In genomic region chr11:57566035-57566504, GRCh38 we compare ENCODE assay signal across 9 cellular contexts. TPM values are rescaled to one million over a fixed set of nuclear protein-coding genes. Genes with fewer than 3 reads are reported as not detected.
DNase-seq lines count a peak whose midpoint lies in the region; ATAC-seq, FAIRE-seq and TF ChIP-seq lines count a peak whose summit lies in the region.
"Had no signal": no experiment of that assay in that cellular context is flagged by ENCODE, and none has a peak within 500 bp of the region (broad histone marks: within the 10 kb centered on the region; RNA-seq: fewer than 3 reads in every experiment).

No MANE protein-coding gene starts in this region.

- peak overlapping the region; percentile 94 for H3K4me3 Mint-ChIP-seq in astrocyte (ENCODE audit: unreplicated experiment)

- no peaks in the 10 kb centered on the region for H3K27me3 ChIP-seq in astrocyte (ENCODE audit: insufficient read depth, low read length)

- peak overlapping the region; percentile 82 for H3K27ac Mint-ChIP-seq in astrocyte (ENCODE audit: unreplicated experiment)

- peaks cover 6% of the 10 kb centered on the region for H3K36me3 Mint-ChIP-seq in astrocyte (ENCODE audit: low read depth, unreplicated experiment)

- no peak overlapping the region for H3K9ac ChIP-seq in astrocyte (ENCODE audit: low read length)

- FAIRE-seq in astrocyte (lab: Jason Lieb, UNC), result no peak

- no peak overlapping the region for H3K4me3 ChIP-seq in astrocyte (ENCODE audit: insufficient read depth, low read depth, low read length)
- peak overlapping the region; percentile 53 to 95 (median 83) for H3K4me3 ChIP-seq in skin epidermis

- ATAC-seq in GM18520 (IDR thresholded peaks at IDR 0.05; ENCODE audit: unreplicated experiment) (peak; percentile 75), HG02970 (IDR thresholded peaks at IDR 0.05; ENCODE audit: low FRiP score, unreplicated experiment) (peak; percentile 56)

- H3K27ac ChIP-seq in astrocyte (ENCODE audit: low read depth, low read length), result no peak overlapping the region
- H3K27ac ChIP-seq in skin epidermis, result peak overlapping the region in 20 of 21 experiments; percentile 41 to 98 (median 84)

- peaks cover 9% of the 10 kb centered on the region for H3K4me1 ChIP-seq in astrocyte (ENCODE audit: insufficient read depth, low read length)

- H2AFZ ChIP-seq in astrocyte (ENCODE audit: low read depth, low read length), result no peak overlapping the region

- peaks cover 1% of the 10 kb centered on the region for H3K9me3 Mint-ChIP-seq in astrocyte (ENCODE audit: unreplicated experiment)

- no peaks in the 10 kb centered on the region for H3K36me3 ChIP-seq in astrocyte (ENCODE audit: insufficient read depth, low read length)

- peak overlapping the region; percentile 41 for H3K4me2 ChIP-seq in astrocyte (ENCODE audit: low read length)

- no peaks in the 10 kb centered on the region for H4K20me1 ChIP-seq in astrocyte (ENCODE audit: insufficient read depth, low read length)

- H3K4me1 Mint-ChIP-seq in astrocyte (ENCODE audit: low read depth, unreplicated experiment), result peaks cover 23% of the 10 kb centered on the region

- H3K79me2 ChIP-seq in astrocyte (ENCODE audit: insufficient read depth, low read length), result no peaks in the 10 kb centered on the region

- no peaks in the 10 kb centered on the region for H3K9me3 ChIP-seq in astrocyte (ENCODE audit: insufficient read depth, low read depth, low read length)

- TF ChIP-seq CTCF in astrocyte (IDR thresholded peaks at IDR 0.05; ENCODE audit: insufficient read depth, low read depth, low read length), result no peak

- no peaks in the 10 kb centered on the region for H3K27me3 Mint-ChIP-seq in astrocyte (ENCODE audit: low read depth, unreplicated experiment)

- DNase-seq in Ammon's horn (ENCODE audit: low spot score), result peak; percentile 76
- peak; percentile 5 for DNase-seq in NCI-H510A (lab: John Stamatoyannopoulos, UW)
- peak; percentile 35 for DNase-seq in astrocyte (ENCODE audit: low read depth)
- DNase-seq in hepatic stellate cell (ENCODE audit: low spot score), result peak; percentile 57
- no peak for DNase-seq in islet precursor cell

RNA-seq across cellular contexts. Expression of gene UBE2L6, which starts 1.4 kb away (rescaled TPM):
- total RNA-seq in astrocyte, result 159 and 182 TPM in 2 replicates

RNA-seq across cellular contexts. Expression of gene SMTNL1, which starts 28.7 kb away (rescaled TPM):
- total RNA-seq in astrocyte, result not detected in 2 replicates
- total RNA-seq: T-helper 2 cell treated with Interferon-gamma antibody and Interleukin-4, amounts not matched to agents 100 ng/mL and 5 ng/mL, for 36 hours had no signal

RNA-seq across cellular contexts. Expression of gene SERPING1, which starts 31.4 kb away (rescaled TPM):
- total RNA-seq in astrocyte, result 62.5 and 92.1 TPM in 2 replicates
- total RNA-seq: T-helper 2 cell treated with Interferon-gamma antibody and Interleukin-4, amounts not matched to agents 100 ng/mL and 5 ng/mL, for 36 hours had no signal

RNA-seq across cellular contexts. Expression of gene TIMM10, which starts 35.5 kb away (rescaled TPM):
- 56.1 and 60.3 TPM in 2 replicates for total RNA-seq in astrocyte

RNA-seq across cellular contexts. Expression of gene SLC43A1, which starts 50.6 kb away (rescaled TPM):
- 3.5 and 4.5 TPM in 2 replicates for total RNA-seq in astrocyte
